8 cellular contexts compared by ENCODE assay signal in genomic region chr2:33599943-33600192, GRCh38. TPM values are rescaled to one million over a fixed set of nuclear protein-coding genes. Genes with fewer than 3 reads are reported as not detected.
A peak's percentile ranks its signal among the peaks of the same experiment; 100 is the strongest.
DNase-seq lines count a peak whose midpoint lies in the region; ATAC-seq and TF ChIP-seq lines count a peak whose summit lies in the region.

No MANE protein-coding gene starts in this region.

- DNase-seq in heart left ventricle (no peak), left cardiac atrium (no peak), MCF 10A (ENCODE audit: unreplicated experiment) (no peak), mesothelial cell of epicardium (ENCODE audit: low spot score in 2 of 2, unreplicated experiment in 2 of 2) (no peak), mucosa of descending colon (no peak)

- no TSS peak for BruUV-seq in MCF 10A (replicated peaks; lab: Mats Ljungman, UMichigan)

- H3K27me3 ChIP-seq in heart left ventricle, result no peaks in the 10 kb centered on the region

- H3K27ac ChIP-seq in heart left ventricle, result peak overlapping the region in 10 of 12 donors; percentile 63 to 93 (median 84)
- H3K27ac ChIP-seq in urinary bladder (ENCODE audit: low read depth), result no peak overlapping the region

- peak overlapping the region; percentile 94 for H3K27ac Mint-ChIP-seq in MCF 10A (ENCODE audit: low read depth, unreplicated experiment)
- peak overlapping the region; percentile 97 for H3K27ac Mint-ChIP-seq in mesothelial cell of epicardium

- H3K9me3 Mint-ChIP-seq in MCF 10A (ENCODE audit: unreplicated experiment), result no peaks in the 10 kb centered on the region
- H3K9me3 Mint-ChIP-seq in mesothelial cell of epicardium, result no peaks in the 10 kb centered on the region

- peaks cover 10% of the 10 kb centered on the region for H3K36me3 Mint-ChIP-seq in MCF 10A (ENCODE audit: insufficient read depth, unreplicated experiment)
- H3K36me3 Mint-ChIP-seq in mesothelial cell of epicardium, result peaks cover 3% of the 10 kb centered on the region

- peaks cover 7% of the 10 kb centered on the region for H3K4me1 Mint-ChIP-seq in MCF 10A (ENCODE audit: insufficient read depth, unreplicated experiment)
- peaks cover 15% of the 10 kb centered on the region for H3K4me1 Mint-ChIP-seq in mesothelial cell of epicardium

- peak overlapping the region; percentile 92 for H3K4me3 Mint-ChIP-seq in MCF 10A (ENCODE audit: unreplicated experiment)
- peak overlapping the region; percentile 90 for H3K4me3 Mint-ChIP-seq in mesothelial cell of epicardium

- WGBS in heart left ventricle, 4 donors, result 19 to 25% (median 23%) methylated on average over 3 of the region's 3 CpGs
- 7% methylated on average over 3 of the region's 3 CpGs for WGBS in urinary bladder

- H3K36me3 ChIP-seq in heart left ventricle (peaks cover 0 to 7% (median 6%) of the 10 kb centered on the region in 9 donors), urinary bladder (ENCODE audit: insufficient read depth) (no peaks in the 10 kb centered on the region), mucosa of descending colon (ENCODE audit: low read depth) (peaks cover 3% of the 10 kb centered on the region)

- no peaks in the 10 kb centered on the region for H3K9me3 ChIP-seq in heart left ventricle
- H3K9me3 ChIP-seq in mucosa of descending colon, result no peaks in the 10 kb centered on the region

- CTCF ChIA-PET in MCF 10A (lab: Yijun Ruan, JAX), result interaction anchor here (0.6 to 1.4 kb wide), 8 partner anchors 15 to 707 kb away, joined by 3 to 7 read pairs (median 3); no protein-coding TSS in a partner anchor

- POLR2A ChIA-PET in MCF 10A (lab: Yijun Ruan, JAX), result interaction anchor here (0.5 to 1.9 kb wide), 6 partner anchors 9 to 464 kb away, joined by 3 to 9 read pairs (median 4); no protein-coding TSS in a partner anchor

- TF ChIP-seq CTCF in heart left ventricle (IDR thresholded peaks at IDR 0.05) (no peak), MCF 10A (IDR thresholded peaks at IDR 0.05; ENCODE audit: unreplicated experiment) (no peak), mesothelial cell of epicardium (IDR thresholded peaks at IDR 0.05; ENCODE audit: unreplicated experiment) (no peak), mucosa of descending colon (IDR thresholded peaks at IDR 0.05) (no peak)

- H3K4me1 ChIP-seq in heart left ventricle, result peaks cover 0 to 33% (median 17%) of the 10 kb centered on the region in 12 donors
- no peaks in the 10 kb centered on the region for H3K4me1 ChIP-seq in urinary bladder (ENCODE audit: insufficient read depth)
- H3K4me1 ChIP-seq in mucosa of descending colon (ENCODE audit: low read depth), result peaks cover 16% of the 10 kb centered on the region

- H3K4me3 ChIP-seq in heart left ventricle, result peak overlapping the region; percentile 28 to 95 (median 83)
- H3K4me3 ChIP-seq in urinary bladder (ENCODE audit: low read depth, low read length), result peak overlapping the region; percentile 73
- no peak overlapping the region for H3K4me3 ChIP-seq in mucosa of descending colon

- intact Hi-C loops in heart left ventricle (cut with DNase I), result no loop called here
- intact Hi-C loops in left cardiac atrium (cut with DNase I), result no loop called here
- intact Hi-C loops in MCF 10A (cut with micrococcal nuclease), result no loop called here
- intact Hi-C loops in mucosa of descending colon (cut with DNase I, micrococcal nuclease), result no loop called here

- no peaks in the 10 kb centered on the region for H3K27me3 Mint-ChIP-seq in MCF 10A (ENCODE audit: insufficient read depth, unreplicated experiment)
- no peaks in the 10 kb centered on the region for H3K27me3 Mint-ChIP-seq in mesothelial cell of epicardium (ENCODE audit: low read depth)

- ATAC-seq in heart left ventricle, result no peak
- no peak for ATAC-seq in left cardiac atrium
- no peak for ATAC-seq in mucosa of descending colon
- ATAC-seq in HG02981 (IDR thresholded peaks at IDR 0.05; ENCODE audit: unreplicated experiment), result no peak
- ATAC-seq in HG02970 (IDR thresholded peaks at IDR 0.05; ENCODE audit: low FRiP score, unreplicated experiment), result no peak

- no peak for TF ChIP-seq POLR2A in heart left ventricle (IDR thresholded peaks at IDR 0.05)

RNA-seq across cellular contexts. Expression of gene FAM98A, which starts 0.8 kb away (rescaled TPM):
- total RNA-seq in heart left ventricle (10 to 100 TPM; 34.2 to 93.2 (median 66.4) TPM), left cardiac atrium (10 to 100 TPM; 65.7 to 69.5 TPM), MCF 10A (2022) (59.4 and 69.0 TPM in 2 replicates), mesothelial cell of epicardium (29.4 to 33.2 TPM (median 32.8 TPM) in 3 replicates), urinary bladder (54.1 TPM), mucosa of descending colon (10 to 100 TPM; 18.6 to 46.9 (median 34.7) TPM)
- polyA plus RNA-seq in heart left ventricle (100 to 1,000 TPM in 1 of 2 donors, 10 to 100 TPM in 1; 41.4 to 106 TPM), urinary bladder (33.2 TPM)
